Comparison of ENCODE assay signal across 14 cellular contexts in genomic region chr1:64073705-64074104, GRCh38.
A peak's percentile ranks its signal among the peaks of the same experiment; 100 is the strongest.
DNase-seq lines count a peak whose midpoint lies in the region; TF ChIP-seq lines count a peak whose summit lies in the region.
"Had no signal": no experiment of that assay in that cellular context is flagged by ENCODE, and none has a peak within 500 bp of the region (broad histone marks: within the 10 kb centered on the region; RNA-seq: fewer than 3 reads in every experiment).

No MANE protein-coding gene starts in this region.

- DNase-seq in COLO829 (ENCODE audit: low spot score) (peak; percentile 72), SJCRH30 (peak; percentile 11 to 20), endodermal cell (no peak), mesenchymal stem cell (peak; percentile 51), AG08395 (ENCODE audit: low spot score) (no peak), medulla oblongata (ENCODE audit: extremely low spot score) (no peak), NOMO-1 treated with DMSO at 0.1 percent for 48 hours (lab: John Stamatoyannopoulos, UW; ENCODE audit: unreplicated experiment) (no peak)
- no peak for DNase-seq in activated CD4-positive, alpha-beta T cell treated with anti-CD3 and anti-CD28 coated beads for 1 hour
- DNase-seq: activated effector memory CD4-positive, alpha-beta T cell treated with Interleukin-2 at 50 U/mL for 16 hours; naive B cell; SIG-M5; stimulated activated CD4-positive, alpha-beta T cell treated with anti-CD3 and anti-CD28 coated beads, Interleukin-1b, Interleukin-23, amount 100 ng/mL, for 48 hours had no signal

- H2BK5ac ChIP-seq in mesenchymal stem cell (ENCODE audit: low read depth, low read length, poor library complexity, severe bottlenecking) = no peak overlapping the region

- no peak overlapping the region for H3K4me3 ChIP-seq in SJCRH30
- no peak overlapping the region for H3K4me3 ChIP-seq in endodermal cell (ENCODE audit: low read length)
- H3K4me3 ChIP-seq in mesenchymal stem cell (ENCODE audit: insufficient read depth in 1 of 2, low read depth in 1 of 2, low read length in 2 of 2) = no peak overlapping the region
- H3K4me3 ChIP-seq: ascending aorta, hepatocyte had no signal

- H2BK15ac ChIP-seq in mesenchymal stem cell (ENCODE audit: low read depth, poor library complexity, severe bottlenecking) = peak overlapping the region; percentile 12

- 73 to 88% methylated on average over 1 to 2 of the region's 2 CpGs for WGBS in endodermal cell (ENCODE audit: insufficient coverage in 1 of 2, insufficient read length in 1 of 2), 2 experiments
- WGBS in mesenchymal stem cell = 54% methylated on average over 2 of the region's 2 CpGs

- H3K27ac Mint-ChIP-seq in endodermal cell = no peak overlapping the region

- H2AFZ ChIP-seq in mesenchymal stem cell (ENCODE audit: low read depth, low read length) = no peak overlapping the region
- H2AFZ ChIP-seq: hepatocyte had no signal

- H2BK12ac ChIP-seq in mesenchymal stem cell (ENCODE audit: low read length in 2 of 2) = no peak overlapping the region

- H3K4me1 ChIP-seq in SJCRH30 (no peaks in the 10 kb centered on the region), endodermal cell (ENCODE audit: control insufficient read depth, insufficient read depth, low read length) (peaks cover 15% of the 10 kb centered on the region), mesenchymal stem cell (ENCODE audit: control insufficient read depth, insufficient read depth, low read depth, low read length) (peaks cover 4% of the 10 kb centered on the region)

- no peak overlapping the region for H3K14ac ChIP-seq in mesenchymal stem cell (ENCODE audit: low read length in 2 of 2)

- no peak overlapping the region for H3K9ac ChIP-seq in endodermal cell (ENCODE audit: extremely low read depth, low read length, poor library complexity, severe bottlenecking)
- no peak overlapping the region for H3K9ac ChIP-seq in mesenchymal stem cell (ENCODE audit: low read length)

- H3K36me3 ChIP-seq in SJCRH30 = no peaks in the 10 kb centered on the region
- no peaks in the 10 kb centered on the region for H3K36me3 ChIP-seq in endodermal cell (ENCODE audit: control insufficient read depth, insufficient read depth, low read length)
- no peaks in the 10 kb centered on the region for H3K36me3 ChIP-seq in mesenchymal stem cell (ENCODE audit: control insufficient read depth in 1 of 2, insufficient read depth in 2 of 2, low read depth in 1 of 2, low read length in 2 of 2)
- H3K36me3 ChIP-seq: ascending aorta had no signal

- H3K4me3 Mint-ChIP-seq in endodermal cell = no peak overlapping the region
- H3K4me3 Mint-ChIP-seq: naive B cell had no signal

- H4K8ac ChIP-seq in mesenchymal stem cell (ENCODE audit: low read length) = no peak overlapping the region

- H3K27ac ChIP-seq in SJCRH30 = no peak overlapping the region
- peak overlapping the region; percentile 2 for H3K27ac ChIP-seq in endodermal cell (ENCODE audit: low read depth, low read length)
- no peak overlapping the region for H3K27ac ChIP-seq in mesenchymal stem cell (ENCODE audit: low read length, poor library complexity, severe bottlenecking)
- H3K27ac ChIP-seq: ascending aorta, hepatocyte had no signal

- no peaks in the 10 kb centered on the region for H3K27me3 ChIP-seq in SJCRH30
- H3K27me3 ChIP-seq in endodermal cell (ENCODE audit: control insufficient read depth, insufficient read depth, low read length, poor library complexity, severe bottlenecking) = no peaks in the 10 kb centered on the region
- no peaks in the 10 kb centered on the region for H3K27me3 ChIP-seq in mesenchymal stem cell (ENCODE audit: control insufficient read depth in 1 of 2, insufficient read depth in 1 of 2, low read length in 2 of 2)
- H3K27me3 ChIP-seq: ascending aorta, hepatocyte had no signal

- no peak overlapping the region for H2AK5ac ChIP-seq in mesenchymal stem cell (ENCODE audit: low read length, severe bottlenecking)

- no peak overlapping the region for H3K4me2 ChIP-seq in mesenchymal stem cell (ENCODE audit: low read length, poor library complexity, severe bottlenecking)
- H3K4me2 ChIP-seq: hepatocyte had no signal

- H3K9me3 ChIP-seq in SJCRH30 (replicated peaks) (no peaks in the 10 kb centered on the region), endodermal cell (ENCODE audit: control insufficient read depth, low read length) (no peaks in the 10 kb centered on the region), mesenchymal stem cell (ENCODE audit: control insufficient read depth, low read length) (no peaks in the 10 kb centered on the region)
- H3K9me3 ChIP-seq: ascending aorta had no signal

- no peaks in the 10 kb centered on the region for H3K9me3 Mint-ChIP-seq in endodermal cell

- no peak overlapping the region for H4K91ac ChIP-seq in mesenchymal stem cell (ENCODE audit: low read length)

- no peaks in the 10 kb centered on the region for H3K79me1 ChIP-seq in mesenchymal stem cell (replicated peaks; ENCODE audit: low read length, poor library complexity, severe bottlenecking)

- no peak for TF ChIP-seq CTCF in endodermal cell (conservative IDR thresholded peaks at IDR 0.05)

- no peak overlapping the region for H3K4ac ChIP-seq in mesenchymal stem cell (ENCODE audit: low read depth in 1 of 2, low read length in 2 of 2)

- no peaks in the 10 kb centered on the region for H3K27me3 Mint-ChIP-seq in endodermal cell (ENCODE audit: insufficient read depth)

- H3K23ac ChIP-seq in mesenchymal stem cell (ENCODE audit: low read length in 2 of 2) = no peak overlapping the region

- peaks cover 39% of the 10 kb centered on the region for H3K4me1 Mint-ChIP-seq in endodermal cell
- H3K4me1 Mint-ChIP-seq: naive B cell had no signal

- no peaks in the 10 kb centered on the region for H3K36me3 Mint-ChIP-seq in endodermal cell (ENCODE audit: low read depth)
- H3K36me3 Mint-ChIP-seq: naive B cell had no signal

- peak overlapping the region; percentile 34 to 42 for H3K18ac ChIP-seq in mesenchymal stem cell (ENCODE audit: low read depth in 1 of 2, low read length in 2 of 2)

- H2BK120ac ChIP-seq in mesenchymal stem cell (ENCODE audit: low read depth, low read length) = no peak overlapping the region

Comparison
In these comparisons a context has a peak if more than half of its experiments do, and no peak if none do; other contexts are left out.
1. DNase-seq: peak in COLO829 (single experiment), SJCRH30 (2 of 2) and mesenchymal stem cell (single experiment); none in endodermal cell (single experiment), AG08395 (single experiment), medulla oblongata (single experiment), NOMO-1 treated with DMSO at 0.1 percent for 48 hours (single experiment) and activated CD4-positive, alpha-beta T cell treated with anti-CD3 and anti-CD28 coated beads for 1 hour (single experiment).